In genomic region chr13:112349681-112350080, GRCh38 we compare ENCODE assay signal across 38 cellular contexts. TPM values are rescaled to one million over a fixed set of nuclear protein-coding genes. Genes with fewer than 3 reads are reported as not detected.
"Had no signal": no experiment of that assay in that cellular context is flagged by ENCODE, and none has a peak within 500 bp of the region (broad histone marks: within the 10 kb centered on the region; RNA-seq: fewer than 3 reads in every experiment).

No MANE protein-coding gene starts in this region.

- H3K27me3 ChIP-seq: adrenal gland, brain microvascular endothelial cell had no signal

- H3K27ac ChIP-seq: adrenal gland, body of pancreas, brain microvascular endothelial cell, breast epithelium, VCaP had no signal

- DNase-seq: activated B cell treated with CpG ODN at 0.5 μM for 24 hours; activated CD4-positive, alpha-beta memory T cell treated with anti-CD3 and anti-CD28 coated beads for 36 hours; activated CD4-positive, alpha-beta T cell treated with anti-CD3 and anti-CD28 coated beads for 4 hours; activated CD4-positive, alpha-beta T cell treated with anti-CD3 and anti-CD28 coated beads, Interleukin-2, amount 10 ng/mL, durations not matched to agents 24 days and 14 days; activated CD4-positive, alpha-beta T cell treated with anti-CD3 and anti-CD28 coated beads, Interleukin-2, amount 50 U/mL, for 1 hour; activated CD4-positive, alpha-beta T cell treated with anti-CD3 and anti-CD28 coated beads, Interleukin-2, amount 50 U/mL, for 4 hours; activated CD4-positive, CD25-positive, alpha-beta regulatory T cell treated with anti-CD3 and anti-CD28 coated beads, Interleukin-2, amount 50 U/mL, for 72 hours; activated CD8-positive, alpha-beta memory T cell treated with anti-CD3 and anti-CD28 coated beads, Interleukin-2, amount 50 U/mL, for 4 hours; activated CD8-positive, alpha-beta T cell treated with anti-CD3 and anti-CD28 coated beads for 36 hours; activated effector memory CD4-positive, alpha-beta T cell treated with anti-CD3 and anti-CD28 coated beads, Interleukin-2, amount 50 U/mL, for 16 hours; activated gamma-delta T cell treated with Interleukin-2 at 50 U/mL for 16 hours; activated naive CD4-positive, alpha-beta T cell; activated naive CD4-positive, alpha-beta T cell treated with anti-CD3 and anti-CD28 coated beads for 36 hours; activated naive CD4-positive, alpha-beta T cell treated with anti-CD3 and anti-CD28 coated beads, Interleukin-2, amount 50 U/mL, for 16 hours; activated naive CD8-positive, alpha-beta T cell treated with anti-CD3 and anti-CD28 coated beads for 36 hours; activated T-cell treated with anti-CD3 and anti-CD28 coated beads for 4 hours; activated T-cell treated with anti-CD3 and anti-CD28 coated beads, Interleukin-2, amount 50 U/mL, for 1 hour; activated T-cell treated with anti-CD3 and anti-CD28 coated beads, Interleukin-2, amount 50 U/mL, for 4 hours; activated T-cell treated with anti-CD3 and anti-CD28 coated beads, Interleukin-2, amount 50 U/mL, for 72 hours; adrenal gland; amniotic stem cell; aorta; body of pancreas; brain microvascular endothelial cell; central memory CD4-positive, alpha-beta T cell; T-cell; T-helper 17 cell had no signal

- H3K9me3 ChIP-seq: adrenal gland, body of pancreas, breast epithelium had no signal

- ATAC-seq: activated CD8-positive, alpha-beta T cell treated with anti-CD3 and anti-CD28 coated beads for 36 hours; activated naive CD4-positive, alpha-beta T cell treated with anti-CD3 and anti-CD28 coated beads, Interleukin-2, amount 50 U/mL, for 72 hours; activated T-cell treated with anti-CD3 and anti-CD28 coated beads, Interleukin-2, amount 50 U/mL, for 4 hours; activated T-cell treated with anti-CD3 and anti-CD28 coated beads, Interleukin-2, amount 50 U/mL, for 72 hours; activated T-helper 17 cell treated with anti-CD3 and anti-CD28 coated beads, Interleukin-2, amount 50 U/mL, for 72 hours; body of pancreas; T-cell; T-helper 17 cell had no signal

- H3K4me3 ChIP-seq: adrenal gland, body of pancreas, breast epithelium had no signal

- H3K36me3 ChIP-seq: adrenal gland, brain microvascular endothelial cell, breast epithelium had no signal

- FAIRE-seq: astrocyte, TTC549 had no signal

- H3K4me1 ChIP-seq: adrenal gland, body of pancreas, breast epithelium had no signal

RNA-seq across cellular contexts. Expression of gene SPACA7, which starts 26.5 kb away (rescaled TPM):
- total RNA-seq: activated B cell treated with CpG ODN at 0.5 μM for 24 hours; activated CD4-positive, alpha-beta memory T cell treated with anti-CD3 and anti-CD28 coated beads for 36 hours; activated CD4-positive, alpha-beta T cell treated with anti-CD3 and anti-CD28 coated beads, Interleukin-2, amount 10 ng/mL, durations not matched to agents 24 days and 14 days; activated CD8-positive, alpha-beta memory T cell treated with anti-CD3 and anti-CD28 coated beads for 36 hours; activated CD8-positive, alpha-beta T cell treated with anti-CD3 and anti-CD28 coated beads for 36 hours; activated naive CD4-positive, alpha-beta T cell treated with anti-CD3 and anti-CD28 coated beads for 36 hours; activated naive CD4-positive, alpha-beta T cell treated with anti-CD3 and anti-CD28 coated beads, Interleukin-2, amount 50 U/mL, for 72 hours; activated naive CD8-positive, alpha-beta T cell treated with anti-CD3 and anti-CD28 coated beads for 36 hours; activated T-cell treated with anti-CD3 and anti-CD28 coated beads, Interleukin-2, amount 50 U/mL, for 4 hours; activated T-cell treated with anti-CD3 and anti-CD28 coated beads, Interleukin-2, amount 50 U/mL, for 72 hours; activated T-helper 1 cell treated with anti-CD3 and anti-CD28 coated beads, Interleukin-12 subunit alpha, Interleukin-12 subunit beta, Interleukin-2, Interleukin-4 antibody, amounts not matched to agents 30 ng/mL and 10 ng/mL and 1 ng/mL, durations not matched to agents 14 hours and 24 hours and 36 hours; activated T-helper 17 cell treated with anti-CD3 and anti-CD28 coated beads, Interleukin-2, amount 50 U/mL, for 72 hours; adrenal gland; astrocyte; body of pancreas; breast epithelium; cardiac septum; T-cell; T-helper 1 cell treated with Interleukin-12 subunit alpha and Interleukin-12 subunit beta and Interleukin-4 antibody, amounts not matched to agents 30 ng/mL and 1 ng/mL, for 36 hours; T-helper 17 cell; T-helper 2 cell treated with Interferon-gamma antibody and Interleukin-4, amounts not matched to agents 100 ng/mL and 5 ng/mL, for 36 hours had no signal
- polyA plus RNA-seq: adrenal gland, aorta had no signal
